ENCODE assay signal across 26 cellular contexts in the genomic region with DNA sequence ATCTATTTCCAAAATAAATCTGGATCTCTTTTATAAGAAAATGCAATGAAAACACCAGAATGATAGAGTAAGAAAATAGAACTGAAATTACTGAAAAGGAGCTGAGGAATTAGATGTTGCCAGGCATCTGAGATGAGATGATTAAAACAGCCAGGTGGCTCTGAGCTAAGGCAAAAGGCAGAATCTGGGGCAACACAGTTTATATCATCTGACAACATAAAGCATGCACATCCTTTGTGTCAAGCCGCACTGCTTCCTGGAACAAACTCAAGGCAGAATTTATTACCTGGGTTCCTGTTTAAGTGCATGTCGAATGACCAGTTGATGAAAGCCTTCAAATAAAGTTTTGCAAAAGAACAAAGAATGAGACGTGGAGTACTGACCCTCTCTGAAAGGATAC.
DNase-seq lines count a peak whose midpoint lies in the region; TF ChIP-seq lines count a peak whose summit lies in the region.
"Had no signal": no experiment of that assay in that cellular context is flagged by ENCODE, and none has a peak within 500 bp of the region (broad histone marks: within the 10 kb centered on the region; RNA-seq: fewer than 3 reads in every experiment).

No MANE protein-coding gene starts in this region.

- no peaks in the 10 kb centered on the region for H3K9me3 ChIP-seq in tibial nerve
- H3K9me3 ChIP-seq: BE2C, gastroesophageal sphincter, SJSA1 had no signal

- no peak for TF ChIP-seq EP300 in tibial nerve (IDR thresholded peaks at IDR 0.05)

- no peaks in the 10 kb centered on the region for H3K36me3 ChIP-seq in tibial nerve
- H3K36me3 ChIP-seq: BE2C, gastroesophageal sphincter, SJSA1 had no signal

- H3K27ac Mint-ChIP-seq in Calu3 (ENCODE audit: unreplicated experiment) = no peak overlapping the region
- H3K27ac Mint-ChIP-seq: activated CD4-positive, alpha-beta T cell treated with anti-CD3 and anti-CD28 coated beads, Interleukin-2, amount 10 ng/mL, durations not matched to agents 24 days and 14 days; activated naive CD8-positive, alpha-beta T cell; activated T-cell treated with anti-CD3 and anti-CD28 coated beads, Interleukin-2, amount 50 U/mL, for 24 hours; CD8-positive, alpha-beta T cell; GM23338; natural killer cell treated with Interleukin-12 subunit alpha and Interleukin-12 subunit beta and Interleukin-15 and Interleukin-18, amount 100 ng/mL, for 72 hours; stimulated activated effector memory CD8-positive, alpha-beta T cell treated with anti-CD3 and anti-CD28 coated beads, Interleukin-12 subunit alpha, Interleukin-12 subunit beta, amount 100 ng/mL, for 72 hours had no signal

- H3K27me3 Mint-ChIP-seq in Calu3 (ENCODE audit: unreplicated experiment) = no peaks in the 10 kb centered on the region

- no peaks in the 10 kb centered on the region for H3K9me3 Mint-ChIP-seq in Calu3 (ENCODE audit: low read depth, unreplicated experiment)
- H3K9me3 Mint-ChIP-seq: activated CD4-positive, alpha-beta T cell treated with anti-CD3 and anti-CD28 coated beads, Interleukin-2, amount 10 ng/mL, durations not matched to agents 24 days and 14 days; activated T-cell treated with anti-CD3 and anti-CD28 coated beads, Interleukin-2, amount 50 U/mL, for 24 hours; CD8-positive, alpha-beta T cell; GM23338; natural killer cell treated with Interleukin-12 subunit alpha and Interleukin-12 subunit beta and Interleukin-15 and Interleukin-18, amount 100 ng/mL, for 72 hours; stimulated activated effector memory CD8-positive, alpha-beta T cell treated with anti-CD3 and anti-CD28 coated beads, Interleukin-12 subunit alpha, Interleukin-12 subunit beta, amount 100 ng/mL, for 72 hours had no signal

- no peak for TF ChIP-seq POLR2A in tibial nerve (IDR thresholded peaks at IDR 0.05)

- intact Hi-C loops in Calu3 (cut with micrococcal nuclease; ENCODE audit: unreplicated experiment) = no loop called here

- no peaks in the 10 kb centered on the region for H3K4me1 ChIP-seq in tibial nerve
- H3K4me1 ChIP-seq: BE2C, gastroesophageal sphincter, SJSA1 had no signal

- CTCF ChIA-PET in Calu3 (lab: Charles Lee) = interaction anchor here (0.6 to 0.8 kb wide), 2 partner anchors 11 to 1872 kb away, joined by 3 to 6 read pairs; no protein-coding TSS in a partner anchor

- DNase-seq in DMS153 (lab: John Stamatoyannopoulos, UW) (peak; percentile 93), KG1 (lab: John Stamatoyannopoulos, UW) (peak; percentile 64), NCI-H510A treated with DMSO at 0.1 percent for 48 hours (lab: John Stamatoyannopoulos, UW) (peak; percentile 86), glomerular visceral epithelial cell (ENCODE audit: extremely low spot score) (no peak), tibial nerve (ENCODE audit: low spot score in 2 of 2) (no peak), Calu3 (no peak)
- no peak for DNase-seq in stimulated activated CD4-positive, alpha-beta T cell treated with anti-CD3 and anti-CD28 coated beads, Interleukin-1b, Interleukin-23, amount 100 ng/mL, for 48 hours
- DNase-seq: activated CD4-positive, alpha-beta T cell treated with anti-CD3 and anti-CD28 coated beads, Interleukin-2, amount 10 ng/mL, durations not matched to agents 24 days and 14 days; activated effector memory CD4-positive, alpha-beta T cell treated with anti-CD3 and anti-CD28 coated beads, Interleukin-2, amount 50 U/mL, for 16 hours; activated T-cell treated with anti-CD3 and anti-CD28 coated beads, Interleukin-2, amount 50 U/mL, for 24 hours; BE2C; CD8-positive, alpha-beta T cell; DMS79 treated with DMSO at 0.1 percent for 48 hours; hypothalamus; mammary epithelial cell; NCI-H2029; NCI-H524 treated with DMSO at 0.1 percent for 48 hours; T1000; trophoblast cell had no signal

- BruUV-seq in Calu3 (replicated peaks; lab: Mats Ljungman, UMichigan) = no TSS peak

- TF ChIP-seq CTCF in VCaP (conservative IDR thresholded peaks at IDR 0.05) (no peak), tibial nerve (IDR thresholded peaks at IDR 0.05) (no peak), Calu3 (IDR thresholded peaks at IDR 0.05; ENCODE audit: unreplicated experiment) (no peak)

- no peak overlapping the region for H3K4me3 Mint-ChIP-seq in Calu3 (ENCODE audit: low read depth, unreplicated experiment)
- H3K4me3 Mint-ChIP-seq: activated CD4-positive, alpha-beta T cell treated with anti-CD3 and anti-CD28 coated beads, Interleukin-2, amount 10 ng/mL, durations not matched to agents 24 days and 14 days; activated naive CD8-positive, alpha-beta T cell; activated T-cell treated with anti-CD3 and anti-CD28 coated beads, Interleukin-2, amount 50 U/mL, for 24 hours; CD8-positive, alpha-beta T cell; GM23338; natural killer cell treated with Interleukin-12 subunit alpha and Interleukin-12 subunit beta and Interleukin-15 and Interleukin-18, amount 100 ng/mL, for 72 hours; stimulated activated effector memory CD8-positive, alpha-beta T cell treated with anti-CD3 and anti-CD28 coated beads, Interleukin-12 subunit alpha, Interleukin-12 subunit beta, amount 100 ng/mL, for 72 hours had no signal

- no peaks in the 10 kb centered on the region for H3K36me3 Mint-ChIP-seq in Calu3 (ENCODE audit: insufficient read depth, unreplicated experiment)
- H3K36me3 Mint-ChIP-seq: activated naive CD8-positive, alpha-beta T cell; CD8-positive, alpha-beta T cell; natural killer cell treated with Interleukin-12 subunit alpha and Interleukin-12 subunit beta and Interleukin-15 and Interleukin-18, amount 100 ng/mL, for 72 hours; stimulated activated effector memory CD8-positive, alpha-beta T cell treated with anti-CD3 and anti-CD28 coated beads, Interleukin-12 subunit alpha, Interleukin-12 subunit beta, amount 100 ng/mL, for 72 hours had no signal

- peaks cover 13% of the 10 kb centered on the region for H3K4me1 Mint-ChIP-seq in Calu3 (ENCODE audit: low read depth, unreplicated experiment)
- H3K4me1 Mint-ChIP-seq: activated CD4-positive, alpha-beta T cell treated with anti-CD3 and anti-CD28 coated beads, Interleukin-2, amount 10 ng/mL, durations not matched to agents 24 days and 14 days; stimulated activated effector memory CD8-positive, alpha-beta T cell treated with anti-CD3 and anti-CD28 coated beads, Interleukin-12 subunit alpha, Interleukin-12 subunit beta, amount 100 ng/mL, for 72 hours had no signal

- 33 to 38% methylated on average over 3 of the region's 3 CpGs for whole genome bisulfite sequencing in tibial nerve, 2 donors

- H3K4me3 ChIP-seq in tibial nerve = no peak overlapping the region
- H3K4me3 ChIP-seq: gastroesophageal sphincter, GM23338, SJSA1 had no signal

- H3K27ac ChIP-seq in VCaP = peak overlapping the region; percentile 93; the same call in 1 of the 2 replicates
- no peak overlapping the region for H3K27ac ChIP-seq in tibial nerve
- H3K27ac ChIP-seq: gastroesophageal sphincter, SJSA1 had no signal

- H3K27me3 ChIP-seq in tibial nerve = no peaks in the 10 kb centered on the region

Comparison
In these comparisons a context has a peak if more than half of its experiments do, and no peak if none do; other contexts are left out.
1. DNase-seq: peak in DMS153 (single experiment), KG1 (single experiment) and NCI-H510A treated with DMSO at 0.1 percent for 48 hours (single experiment); none in glomerular visceral epithelial cell (single experiment), tibial nerve (0 of 2), stimulated activated CD4-positive, alpha-beta T cell treated with anti-CD3 and anti-CD28 coated beads, Interleukin-1b, Interleukin-23, amount 100 ng/mL, for 48 hours (single experiment) and Calu3 (single experiment).